ENCODE assay signal across 19 cellular contexts in genomic region chr2:98063289-98063688, GRCh38. TPM values are rescaled to one million over a fixed set of nuclear protein-coding genes. Genes with fewer than 3 reads are reported as not detected.
DNase-seq lines count a peak whose midpoint lies in the region; ATAC-seq, FAIRE-seq and TF ChIP-seq lines count a peak whose summit lies in the region.
"Had no signal": no experiment of that assay in that cellular context is flagged by ENCODE, and none has a peak within 500 bp of the region (broad histone marks: within the 10 kb centered on the region; RNA-seq: fewer than 3 reads in every experiment).

No MANE protein-coding gene starts in this region.

- TF ChIP-seq EP300 in HepG2 (IDR thresholded peaks at IDR 0.05; ENCODE audit: low read depth in 2 of 2, low read length in 2 of 2), result no peak
- no peak for TF ChIP-seq EP300 in HepG2 (CRISPR knock-in tag; IDR thresholded peaks at IDR 0.05; ENCODE audit: borderline replicate concordance)
- TF ChIP-seq EP300 in stomach (IDR thresholded peaks at IDR 0.05), result no peak

- H2AFZ ChIP-seq in HepG2 (ENCODE audit: low read length) (no peak overlapping the region), neuronal stem cell (ENCODE audit: low read length) (no peak overlapping the region)

- H2AK5ac ChIP-seq in neuronal stem cell (ENCODE audit: low read depth, low read length), result no peak overlapping the region

- H4K91ac ChIP-seq in neuronal stem cell (ENCODE audit: low read depth, low read length, poor library complexity), result no peak overlapping the region

- no peak for TF ChIP-seq CTCF in HepG2 (CRISPR knock-in tag; IDR thresholded peaks at IDR 0.05)
- no peak for TF ChIP-seq CTCF in right lobe of liver (IDR thresholded peaks at IDR 0.05)
- TF ChIP-seq CTCF in stomach (IDR thresholded peaks at IDR 0.05), result no peak

- no peak overlapping the region for H3K4me3 ChIP-seq in HepG2 (replicated peaks in 1 of 3; ENCODE audit: insufficient read depth in 1 of 3, low read depth in 2 of 3, low read length in 3 of 3)
- H3K4me3 ChIP-seq in right lobe of liver, result no peak overlapping the region
- H3K4me3 ChIP-seq in iPS-18a (ENCODE audit: low read length), result no peak overlapping the region
- H3K4me3 ChIP-seq in neuronal stem cell (ENCODE audit: low read length in 2 of 2), result no peak overlapping the region
- no peak overlapping the region for H3K4me3 ChIP-seq in stomach
- H3K4me3 ChIP-seq: SK-N-MC had no signal

- ATAC-seq in HepG2 (no peak), right lobe of liver (no peak)

- POLR2A ChIA-PET in HepG2 (lab: Yijun Ruan, JAX), result no interaction called here

- no peak overlapping the region for H3K4me2 ChIP-seq in HepG2 (ENCODE audit: low read depth, low read length)
- no peak overlapping the region for H3K4me2 ChIP-seq in neuronal stem cell (ENCODE audit: insufficient read depth, low read length, poor library complexity, severe bottlenecking)

- CTCF ChIA-PET in HepG2 (lab: Yijun Ruan, JAX; ENCODE audit: low intra/inter-chr PET ratio, low total read pairs), result no interaction called here

- DNase-seq in HepG2 (ENCODE audit: low spot score) (no peak), right lobe of liver (no peak), SK-MEL-5 (ENCODE audit: low read depth, low spot score) (peak; percentile 13), neuronal stem cell (ENCODE audit: low spot score) (peak; percentile 12), urothelium cell line (ENCODE audit: low spot score) (no peak), stomach (no peak), globus pallidus (ENCODE audit: low spot score) (no peak)
- DNase-seq: C1 segment of cervical spinal cord, NCI-H1092, NCI-H146, NCI-H2081 treated with DMSO at 0.1 percent for 48 hours had no signal

- H4K20me1 ChIP-seq in HepG2 (ENCODE audit: insufficient read depth, low read length), result no peaks in the 10 kb centered on the region

- no peak for TF ChIP-seq RAD21 in HepG2 (CRISPR knock-in tag; IDR thresholded peaks at IDR 0.05)

- 25% methylated on average over 2 of the region's 2 CpGs for WGBS in HepG2 (ENCODE audit: low lambda C conversion rate)
- 37% methylated on average over 2 of the region's 2 CpGs for whole genome bisulfite sequencing in right lobe of liver (ENCODE audit: insufficient coverage, low coverage, low lambda C conversion rate, missing lambda C conversion rate)
- no CpG with 5 or more reads among the region's 2 CpGs for WGBS in neuronal stem cell (ENCODE audit: extremely low coverage in 2 of 2, insufficient read length in 2 of 2, insufficient replicate concordance in 1 of 2), 2 donors
- WGBS in stomach, 5 donors, result 55 to 74% (median 61%) methylated on average over 2 of the region's 2 CpGs

- no peak overlapping the region for H3K27ac ChIP-seq in HepG2 (ENCODE audit: extremely low read length, insufficient read depth, low read length)
- H3K27ac ChIP-seq in right lobe of liver, result no peak overlapping the region
- H3K27ac ChIP-seq in iPS-18a (ENCODE audit: low read length), result no peak overlapping the region
- H3K27ac ChIP-seq in neuronal stem cell (replicated peaks; ENCODE audit: low read length), result no peak overlapping the region
- H3K27ac ChIP-seq in stomach, result no peak overlapping the region
- H3K27ac ChIP-seq: SK-N-MC had no signal

- BruUV-seq in HepG2 (replicated peaks; lab: Mats Ljungman, UMichigan), result no TSS peak

- TF ChIP-seq POLR2A in HepG2 (IDR thresholded peaks at IDR 0.05; ENCODE audit: insufficient read depth in 1 of 2, low read depth in 2 of 2, low read length in 2 of 2) (no peak), right lobe of liver (IDR thresholded peaks at IDR 0.05) (no peak), stomach (IDR thresholded peaks at IDR 0.05) (no peak)

- H3K79me1 ChIP-seq in neuronal stem cell (ENCODE audit: low read depth, low read length), result no peaks in the 10 kb centered on the region

- H2BK12ac ChIP-seq in neuronal stem cell (ENCODE audit: low read length), result no peak overlapping the region

- no peak overlapping the region for H3K23ac ChIP-seq in neuronal stem cell (ENCODE audit: low read depth, low read length, poor library complexity)

- no peak for FAIRE-seq in HepG2 (lab: Jason Lieb, UNC)
- no peak for FAIRE-seq in urothelium cell line (lab: Jason Lieb, UNC)
- FAIRE-seq: H54, HTR-8/SVneo had no signal

- no peak overlapping the region for H3K4ac ChIP-seq in neuronal stem cell (ENCODE audit: low read length)

- H2BK5ac ChIP-seq in neuronal stem cell (ENCODE audit: low read length), result no peak overlapping the region

- H2BK15ac ChIP-seq in neuronal stem cell (ENCODE audit: low read length), result no peak overlapping the region

- no peak overlapping the region for H3K18ac ChIP-seq in neuronal stem cell (ENCODE audit: low read length)

- H3K27me3 ChIP-seq in HepG2 (ENCODE audit: control insufficient read depth in 1 of 2, insufficient read depth in 2 of 2, low read length in 2 of 2) (peaks cover 0 to 17% of the 10 kb centered on the region in 2 experiments; a peak in 3 of 5 replicates), right lobe of liver (no peaks in the 10 kb centered on the region), iPS-18a (ENCODE audit: control insufficient read depth, insufficient read depth, low read length) (no peaks in the 10 kb centered on the region), neuronal stem cell (ENCODE audit: control insufficient read depth in 3 of 3, insufficient read depth in 3 of 3, low read depth in 1 of 3, low read length in 3 of 3) (no peaks in the 10 kb centered on the region), stomach (no peaks in the 10 kb centered on the region)

- H3K9ac ChIP-seq in HepG2 (ENCODE audit: insufficient read depth, low read depth, low read length) (no peak overlapping the region), iPS-18a (ENCODE audit: low read length) (peak overlapping the region; percentile 12), neuronal stem cell (ENCODE audit: low read depth, low read length, poor library complexity) (no peak overlapping the region)

- in situ Hi-C loops in HepG2 (cut with HindIII; ENCODE audit: extremely low pct_ligation_motif_present, low pct_unique_long_range_greater_than_20kb), result no loop called here
- in situ Hi-C loops in SK-MEL-5 (cut with HindIII; ENCODE audit: low pct_unique_long_range_greater_than_20kb, low sequenced_read_pairs), result no loop called here

- H3K79me2 ChIP-seq in HepG2 (ENCODE audit: insufficient read depth, low read length), result no peaks in the 10 kb centered on the region

- H3K9me3 ChIP-seq in HepG2 (ENCODE audit: low read length), result no peaks in the 10 kb centered on the region
- H3K9me3 ChIP-seq in right lobe of liver, result no peaks in the 10 kb centered on the region
- no peaks in the 10 kb centered on the region for H3K9me3 ChIP-seq in iPS-18a (ENCODE audit: control insufficient read depth, low read depth, low read length)
- H3K9me3 ChIP-seq in neuronal stem cell (replicated peaks in 1 of 2; ENCODE audit: control insufficient read depth in 2 of 2, insufficient read depth in 1 of 2, low read depth in 1 of 2, low read length in 2 of 2), result no peaks in the 10 kb centered on the region
- H3K9me3 ChIP-seq in stomach, result no peaks in the 10 kb centered on the region

- H3K36me3 ChIP-seq in HepG2 (replicated peaks in 1 of 2; ENCODE audit: control insufficient read depth in 1 of 2, insufficient read depth in 2 of 2, low read length in 2 of 2), result no peaks in the 10 kb centered on the region
- no peaks in the 10 kb centered on the region for H3K36me3 ChIP-seq in right lobe of liver
- H3K36me3 ChIP-seq in iPS-18a (ENCODE audit: control insufficient read depth, low read depth, low read length), result no peaks in the 10 kb centered on the region
- H3K36me3 ChIP-seq in neuronal stem cell (replicated peaks in 1 of 2; ENCODE audit: control insufficient read depth in 2 of 2, insufficient read depth in 2 of 2, low read length in 2 of 2), result no peaks in the 10 kb centered on the region
- no peaks in the 10 kb centered on the region for H3K36me3 ChIP-seq in stomach

- H3K14ac ChIP-seq in neuronal stem cell (ENCODE audit: low read length), result no peak overlapping the region

- H3K4me1 ChIP-seq in HepG2 (ENCODE audit: insufficient read depth, low read length) (no peaks in the 10 kb centered on the region), right lobe of liver (no peaks in the 10 kb centered on the region), iPS-18a (ENCODE audit: control insufficient read depth, low read depth, low read length) (no peaks in the 10 kb centered on the region), neuronal stem cell (ENCODE audit: control insufficient read depth in 2 of 2, insufficient read depth in 1 of 2, low read depth in 1 of 2, low read length in 2 of 2) (peaks cover 0 to 2% of the 10 kb centered on the region in 2 donors), stomach (peaks cover 5 to 9% (median 6%) of the 10 kb centered on the region in 4 donors)

- H4K8ac ChIP-seq in neuronal stem cell (ENCODE audit: low read depth, low read length), result no peak overlapping the region

- H2BK120ac ChIP-seq in neuronal stem cell (ENCODE audit: low read depth, low read length), result no peak overlapping the region

- intact Hi-C loops in HepG2 (cut with micrococcal nuclease; ENCODE audit: unreplicated experiment) (no loop called here), right lobe of liver (cut with DNase I) (no loop called here), stomach (cut with DNase I; ENCODE audit: low total_unique reads) (no loop called here)

RNA-seq across cellular contexts. Expression of gene VWA3B, which starts 23.7 kb away (rescaled TPM):
- total RNA-seq in HepG2 (2016; rRNA removed; fragmentation: Illumina TruSeq; extraction: Trizol) (not detected in 2 replicates), right lobe of liver (under 1 TPM in 4 of 6 experiments, not detected in 2; 0.09 to 0.24 (median 0.13) TPM), stomach (100 to 1,000 TPM in 1 of 5 donors, 1 to 10 TPM in 2, not detected in 2; 4.0 to 134 (median 4.9) TPM)
- total RNA-seq in HepG2 (2016; cell fraction: cytosol; rRNA removed; fragmentation: Illumina TruSeq; extraction: Trizol; ENCODE audit: low read depth), result not detected in 2 replicates
- not detected in 2 replicates for total RNA-seq in HepG2 (2016; cell fraction: insoluble cytoplasmic fraction; rRNA removed; fragmentation: Illumina TruSeq; extraction: Trizol)
- not detected in 2 replicates for total RNA-seq in HepG2 (2016; cell fraction: membrane; rRNA removed; fragmentation: Illumina TruSeq; extraction: Trizol)
- not detected in 2 replicates for total RNA-seq in HepG2 (2016; cell fraction: nucleus; rRNA removed; fragmentation: Illumina TruSeq; extraction: Trizol)
- polyA plus RNA-seq in HepG2 (2011; rRNA removed) (not detected in 2 replicates), stomach (under 1 TPM; 0.03 to 0.46 (median 0.12) TPM)
- 0.03 TPM in 1 of 2 replicates, not detected in the other for polyA plus RNA-seq in HepG2 (2011; cell fraction: cytosol; rRNA removed)
- not detected in 2 replicates for polyA plus RNA-seq in HepG2 (2011; cell fraction: nucleus; rRNA removed)
- not detected in 2 replicates for polyA plus RNA-seq in HepG2 (2012)
- not detected in 2 replicates for polyA plus RNA-seq in HepG2 (2016; cell fraction: cytosol; fragmentation: Illumina TruSeq; extraction: Trizol; ENCODE audit: low read depth)
- polyA plus RNA-seq in HepG2 (2016; cell fraction: insoluble cytoplasmic fraction; fragmentation: Illumina TruSeq; extraction: Trizol; ENCODE audit: low read depth), result not detected in 2 replicates
- not detected in 2 replicates for polyA plus RNA-seq in HepG2 (2016; cell fraction: membrane; fragmentation: Illumina TruSeq; extraction: Trizol; ENCODE audit: low read depth)
- polyA plus RNA-seq in HepG2 (2016; cell fraction: nucleus; fragmentation: Illumina TruSeq; extraction: Trizol; ENCODE audit: insufficient read depth, low read depth), result not detected in 2 replicates
- not detected in 2 replicates for polyA minus RNA-seq in HepG2 (2011; rRNA and poly(A)+ RNA removed; ENCODE audit: low replicate concordance)
- polyA minus RNA-seq in HepG2 (2011; cell fraction: cytosol; rRNA and poly(A)+ RNA removed), result not detected in 2 replicates
- polyA minus RNA-seq in HepG2 (2011; cell fraction: nucleus; rRNA and poly(A)+ RNA removed), result not detected in 2 replicates
- not detected in 2 replicates for total RNA-seq in SK-MEL-5 (2014; rRNA removed; shearing (Covaris generic))
- not detected in 2 replicates for polyA plus RNA-seq in SK-MEL-5 (2015; cell fraction: cytosol; rRNA removed)
- polyA plus RNA-seq in SK-MEL-5 (2015; cell fraction: nucleus; rRNA removed), result not detected in 2 replicates
- 0.03 TPM for polyA plus RNA-seq in neuronal stem cell (2013, experiment 1 of 2)
- polyA plus RNA-seq in neuronal stem cell (2013, experiment 2 of 2), result 0.06 TPM
- total RNA-seq: A673, Daoy, M059J, NCI-H460 had no signal

Comparison
In these comparisons a context has a peak if more than half of its experiments do, and no peak if none do; other contexts are left out.
1. DNase-seq: peak in SK-MEL-5 (single experiment) and neuronal stem cell (single experiment); none in HepG2 (single experiment), right lobe of liver (0 of 3), urothelium cell line (single experiment), stomach (single experiment) and globus pallidus (single experiment).